8 cellular contexts compared by ENCODE assay signal in genomic region chr7:112422842-112423496, GRCh38. TPM values are rescaled to one million over a fixed set of nuclear protein-coding genes. Genes with fewer than 3 reads are reported as not detected.
DNase-seq lines count a peak whose midpoint lies in the region; ATAC-seq and TF ChIP-seq lines count a peak whose summit lies in the region.

No MANE protein-coding gene starts in this region.

- TF ChIP-seq CTCF in LNCaP clone FGC (IDR thresholded peaks at IDR 0.05; ENCODE audit: control insufficient read depth, extremely low read depth, insufficient read depth) (no peak), VCaP (conservative IDR thresholded peaks at IDR 0.05) (no peak)

- peak overlapping the region; percentile 94 for H3K27ac ChIP-seq in VCaP

- DNase-seq in AML-193 (lab: John Stamatoyannopoulos, UW) (peak; percentile 51 to 53), LNCaP clone FGC (ENCODE audit: low read depth) (peak; percentile 96), fibroblast of the conjunctiva (ENCODE audit: low read depth) (peak; percentile 93), nucleus accumbens (lab: John Stamatoyannopoulos, UW) (peak in 32 of 56 donors; percentile 4 to 66 (median 28)), T-helper 17 cell (no peak)
- DNase-seq in activated CD4-positive, CD25-positive, alpha-beta regulatory T cell (lab: John Stamatoyannopoulos, UW): no peak

- no peak overlapping the region for H3K4me3 Mint-ChIP-seq in T-helper 17 cell

- H3K27ac Mint-ChIP-seq in T-helper 17 cell: no peak overlapping the region

- H3K36me3 Mint-ChIP-seq in T-helper 17 cell (ENCODE audit: low read depth): peaks cover 3% of the 10 kb centered on the region

- H3K9me3 ChIP-seq in T-helper 17 cell (ENCODE audit: control insufficient read depth, low read length, poor library complexity, severe bottlenecking): no peaks in the 10 kb centered on the region

- no peak overlapping the region for H3K4me3 ChIP-seq in LNCaP clone FGC (ENCODE audit: low read depth, low read length)

- peaks cover 12% of the 10 kb centered on the region for H3K4me1 Mint-ChIP-seq in T-helper 17 cell

- ATAC-seq in GM18502 (IDR thresholded peaks at IDR 0.05; ENCODE audit: poor library complexity, unreplicated experiment): peak; percentile 80
- no peak for ATAC-seq in T-helper 17 cell

- peaks cover 7% of the 10 kb centered on the region for H3K27me3 Mint-ChIP-seq in T-helper 17 cell

RNA-seq across cellular contexts. Expression of gene IFRD1, which starts 27.3 kb away (rescaled TPM):
- total RNA-seq in T-helper 17 cell: 100 to 1,000 TPM; 269 to 276 TPM

RNA-seq across cellular contexts. Expression of gene LSMEM1, which starts 57.8 kb away (rescaled TPM):
- total RNA-seq in T-helper 17 cell: 1 to 10 TPM; 7.5 to 8.9 TPM

Comparison
In these comparisons a context has a peak if more than half of its experiments do, and no peak if none do; other contexts are left out.
1. DNase-seq: peak in AML-193 (2 of 2), LNCaP clone FGC (single experiment), fibroblast of the conjunctiva (single experiment) and nucleus accumbens (32 of 56); none in T-helper 17 cell (0 of 3) and activated CD4-positive, CD25-positive, alpha-beta regulatory T cell (0 of 4).